1 cellular context compared by ENCODE assay signal in genomic region chr16:80969114-80969484, GRCh38.
TF ChIP-seq lines count a peak whose summit lies in the region.

No MANE protein-coding gene starts in this region.

TF ChIP-seq in A549, 52 proteins besides CTCF, POLR2A, EP300 and RAD21 (continued from another document):
- no peak for TF ChIP-seq E2F6 (IDR thresholded peaks at IDR 0.05; ENCODE audit: borderline replicate concordance, low read depth)
- TF ChIP-seq ZSCAN20 (CRISPR knock-in tag; IDR thresholded peaks at IDR 0.05), result no peak
- no peak for TF ChIP-seq ATOH8 (CRISPR knock-in tag; IDR thresholded peaks at IDR 0.05; ENCODE audit: low read depth)
- no peak for TF ChIP-seq JUN (IDR thresholded peaks at IDR 0.05)
- no peak for TF ChIP-seq GATA3 (IDR thresholded peaks at IDR 0.05; ENCODE audit: borderline replicate concordance)
